In genomic region chr18:48874701-48875162, GRCh38 we compare ENCODE assay signal across 15 cellular contexts.
"Had no signal": no experiment of that assay in that cellular context is flagged by ENCODE, and none has a peak within 500 bp of the region (broad histone marks: within the 10 kb centered on the region; RNA-seq: fewer than 3 reads in every experiment).

No MANE protein-coding gene starts in this region.

- ATAC-seq: activated naive CD8-positive, alpha-beta T cell treated with anti-CD3 and anti-CD28 coated beads, Interleukin-2, amount 50 U/mL, for 24 hours; activated T-helper 17 cell treated with anti-CD3 and anti-CD28 coated beads, Interleukin-2, amount 50 U/mL, for 72 hours; left lung; sciatic nerve; stimulated activated memory B cell treated with anti-CD40 and anti-IgM and Interleukin-4, amounts not matched to agents 10 μg/mL and 1 μg/mL and 100 μg/mL, for 72 hours had no signal

- H3K27ac ChIP-seq: cardiac muscle cell, esophagus muscularis mucosa, left lung, ovary, SK-N-MC, thyroid gland had no signal

- H3K9me3 Mint-ChIP-seq: activated naive CD8-positive, alpha-beta T cell treated with anti-CD3 and anti-CD28 coated beads, Interleukin-2, amount 50 U/mL, for 24 hours; activated T-helper 17 cell treated with anti-CD3 and anti-CD28 coated beads, Interleukin-2, amount 50 U/mL, for 72 hours; stimulated activated memory B cell treated with anti-CD40 and anti-IgM and Interleukin-4, amounts not matched to agents 10 μg/mL and 1 μg/mL and 100 μg/mL, for 72 hours had no signal

- H3K4me3 ChIP-seq: cardiac muscle cell, esophagus muscularis mucosa, hepatocyte, left lung, ovary, SK-N-MC, thyroid gland had no signal

- H3K27ac Mint-ChIP-seq: activated naive CD8-positive, alpha-beta T cell treated with anti-CD3 and anti-CD28 coated beads, Interleukin-2, amount 50 U/mL, for 24 hours; activated T-helper 17 cell treated with anti-CD3 and anti-CD28 coated beads, Interleukin-2, amount 50 U/mL, for 72 hours; stimulated activated memory B cell treated with anti-CD40 and anti-IgM and Interleukin-4, amounts not matched to agents 10 μg/mL and 1 μg/mL and 100 μg/mL, for 72 hours had no signal

- H3K4me2 ChIP-seq: hepatocyte had no signal

- H3K9me3 ChIP-seq: esophagus muscularis mucosa, left lung, ovary, thyroid gland had no signal

- H3K36me3 Mint-ChIP-seq: stimulated activated memory B cell treated with anti-CD40 and anti-IgM and Interleukin-4, amounts not matched to agents 10 μg/mL and 1 μg/mL and 100 μg/mL, for 72 hours had no signal

- DNase-seq: activated naive CD4-positive, alpha-beta T cell treated with Interleukin-2 at 50 U/mL for 16 hours; activated naive CD8-positive, alpha-beta T cell treated with anti-CD3 and anti-CD28 coated beads, Interleukin-2, amount 50 U/mL, for 24 hours; islet precursor cell; mesendoderm; stimulated activated CD4-positive, alpha-beta T cell treated with anti-CD3 and anti-CD28 coated beads, Interleukin-2, amount 100 ng/mL, for 24 hours; thyroid gland had no signal

- H3K4me1 ChIP-seq: thyroid gland had no signal

- H3K27me3 Mint-ChIP-seq: activated naive CD8-positive, alpha-beta T cell treated with anti-CD3 and anti-CD28 coated beads, Interleukin-2, amount 50 U/mL, for 24 hours had no signal

- H3K36me3 ChIP-seq: cardiac muscle cell, esophagus muscularis mucosa, left lung, ovary, thyroid gland had no signal

- H3K4me3 Mint-ChIP-seq: activated naive CD8-positive, alpha-beta T cell treated with anti-CD3 and anti-CD28 coated beads, Interleukin-2, amount 50 U/mL, for 24 hours; stimulated activated memory B cell treated with anti-CD40 and anti-IgM and Interleukin-4, amounts not matched to agents 10 μg/mL and 1 μg/mL and 100 μg/mL, for 72 hours had no signal
